ENCODE assay signal across 8 cellular contexts in the genomic region with DNA sequence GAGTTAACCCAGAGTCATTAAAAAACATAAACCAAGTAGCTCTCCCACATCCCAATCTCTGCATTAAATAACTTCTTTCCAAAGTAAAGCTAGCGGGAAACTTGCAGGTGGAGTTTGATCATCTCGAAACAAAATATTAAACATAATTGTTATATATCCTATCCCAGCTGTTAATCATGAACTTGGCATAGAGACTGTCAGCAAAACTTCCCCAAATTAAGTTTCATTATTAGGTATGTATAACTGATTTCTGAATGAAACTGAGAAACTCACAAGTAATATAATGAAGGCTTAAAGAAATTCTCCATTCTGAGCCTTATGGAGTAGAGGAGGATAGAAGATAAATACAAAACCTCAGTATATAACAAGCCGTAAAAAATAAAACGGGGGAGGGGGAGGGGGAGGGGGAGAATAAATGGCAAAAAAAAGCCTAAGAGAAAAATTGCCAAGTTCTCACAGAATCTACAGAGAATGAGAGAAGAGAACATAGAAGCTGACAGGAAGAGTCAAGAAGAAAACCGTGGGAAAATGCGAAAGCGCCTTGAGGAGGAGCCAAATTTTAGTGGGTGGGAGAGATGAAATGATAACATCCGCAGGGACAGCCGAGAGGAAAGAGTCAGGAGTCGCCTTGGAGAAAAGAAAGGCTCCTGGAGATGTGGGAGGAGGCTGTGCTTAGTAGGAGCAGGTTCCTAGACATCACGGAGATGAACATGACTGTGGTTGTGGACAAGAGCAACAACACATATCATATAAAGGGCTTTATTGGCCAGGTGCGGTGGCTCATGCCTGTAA. TPM values are rescaled to one million over a fixed set of nuclear protein-coding genes. Genes with fewer than 3 reads are reported as not detected.
DNase-seq lines count a peak whose midpoint lies in the region; ATAC-seq and TF ChIP-seq lines count a peak whose summit lies in the region.

No MANE protein-coding gene starts in this region.

- TF ChIP-seq CTCF in fibroblast of mammary gland (conservative IDR thresholded peaks at IDR 0.05; ENCODE audit: control insufficient read depth, insufficient read depth, low read depth, low read length) = no peak

- H3K27me3 ChIP-seq in naive thymus-derived CD4-positive, alpha-beta T cell (ENCODE audit: control insufficient read depth in 2 of 2, insufficient read depth in 2 of 2, low read length in 2 of 2) = no peaks in the 10 kb centered on the region

- no peaks in the 10 kb centered on the region for H3K27me3 Mint-ChIP-seq in naive thymus-derived CD4-positive, alpha-beta T cell

- no peak overlapping the region for H3K27ac Mint-ChIP-seq in naive thymus-derived CD4-positive, alpha-beta T cell

- intact Hi-C loops in naive thymus-derived CD4-positive, alpha-beta T cell (cut with micrococcal nuclease) = no loop called here

- H3K36me3 ChIP-seq in naive thymus-derived CD4-positive, alpha-beta T cell (ENCODE audit: control insufficient read depth in 2 of 3, insufficient read depth in 3 of 3, low read length in 3 of 3) = no peaks in the 10 kb centered on the region

- H3K4me3 ChIP-seq in fibroblast of mammary gland (ENCODE audit: control insufficient read depth, low read depth, low read length) = no peak overlapping the region
- H3K4me3 ChIP-seq in naive thymus-derived CD4-positive, alpha-beta T cell (ENCODE audit: low read length) = no peak overlapping the region

- no peaks in the 10 kb centered on the region for H3K9me3 Mint-ChIP-seq in naive thymus-derived CD4-positive, alpha-beta T cell

- CTCF ChIA-PET in naive thymus-derived CD4-positive, alpha-beta T cell (lab: Charles Lee) = no interaction called here

- peaks cover 26 to 64% (median 29%) of the 10 kb centered on the region in 7 donors for H3K4me1 Mint-ChIP-seq in naive thymus-derived CD4-positive, alpha-beta T cell

- H3K4me1 ChIP-seq in naive thymus-derived CD4-positive, alpha-beta T cell (ENCODE audit: control insufficient read depth in 2 of 2, insufficient read depth in 2 of 2, low read length in 2 of 2) = peaks cover 15 to 26% of the 10 kb centered on the region in 2 donors

- no peak overlapping the region for H3K27ac ChIP-seq in naive thymus-derived CD4-positive, alpha-beta T cell (ENCODE audit: low read depth, low read length)

- peak; percentile 40 for ATAC-seq in GM18508 (IDR thresholded peaks at IDR 0.05; ENCODE audit: insufficient read depth, unreplicated experiment)
- peak; percentile 40 for ATAC-seq in GM21529 (IDR thresholded peaks at IDR 0.05; ENCODE audit: unreplicated experiment)
- no peak for ATAC-seq in naive thymus-derived CD4-positive, alpha-beta T cell

- no peaks in the 10 kb centered on the region for H3K9me3 ChIP-seq in naive thymus-derived CD4-positive, alpha-beta T cell (ENCODE audit: control insufficient read depth in 2 of 3, low read length in 3 of 3)

- DNase-seq in LoVo (ENCODE audit: low spot score) (peak; percentile 91), fibroblast of mammary gland (ENCODE audit: low read depth) (peak; percentile 74), D341Med (ENCODE audit: low spot score) (no peak), DMS 273 (lab: John Stamatoyannopoulos, UW; ENCODE audit: unreplicated experiment) (no peak)
- DNase-seq in effector CD8-positive, alpha-beta T cell (lab: John Stamatoyannopoulos, UW) = no peak
- DNase-seq in naive thymus-derived CD4-positive, alpha-beta T cell = no peak

- POLR2A ChIA-PET in naive thymus-derived CD4-positive, alpha-beta T cell (lab: Charles Lee) = no interaction called here

- peaks cover 0 to 7% (median 0%) of the 10 kb centered on the region in 5 donors for H3K36me3 Mint-ChIP-seq in naive thymus-derived CD4-positive, alpha-beta T cell

- no peak overlapping the region for H3K4me3 Mint-ChIP-seq in naive thymus-derived CD4-positive, alpha-beta T cell

RNA-seq across cellular contexts. Expression of a gene that starts 49.6 kb away (rescaled TPM):
- 10 to 100 TPM in 2 of 5 experiments, 1 to 10 TPM in 3; 1.1 to 25.1 (median 4.6) TPM for total RNA-seq in naive thymus-derived CD4-positive, alpha-beta T cell
- under 1 TPM; 0.20 to 0.29 TPM for polyA plus RNA-seq in naive thymus-derived CD4-positive, alpha-beta T cell

Comparison
In these comparisons a context has a peak if more than half of its experiments do, and no peak if none do; other contexts are left out.
1. DNase-seq: peak in LoVo (single experiment) and fibroblast of mammary gland (single experiment); none in effector CD8-positive, alpha-beta T cell (single experiment), D341Med (single experiment), naive thymus-derived CD4-positive, alpha-beta T cell (0 of 9) and DMS 273 (single experiment).